In the genomic region with DNA sequence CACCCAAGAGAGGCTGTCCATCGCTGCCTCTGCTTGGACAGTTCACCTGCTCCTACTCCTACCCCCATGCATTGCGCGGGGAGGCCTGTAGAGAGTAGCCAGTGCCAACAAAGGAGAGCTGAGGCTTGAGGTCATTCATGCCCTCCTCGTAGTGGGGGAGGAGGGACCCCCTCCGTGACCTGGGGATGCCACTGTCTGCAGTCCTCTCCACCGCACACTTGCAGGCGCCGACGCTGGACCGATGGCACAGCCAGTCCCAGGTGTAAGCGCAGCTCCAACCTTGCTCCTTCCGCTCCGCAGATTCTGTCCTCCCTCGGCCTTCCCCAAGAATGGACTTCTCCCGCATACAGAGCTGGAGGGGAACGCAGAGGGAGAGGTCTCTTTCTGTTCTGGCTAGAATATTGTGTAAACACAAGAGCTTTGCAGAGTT, we compare ENCODE assay signal across 8 cellular contexts. TPM values are rescaled to one million over a fixed set of nuclear protein-coding genes. Genes with fewer than 3 reads are reported as not detected.
DNase-seq lines count a peak whose midpoint lies in the region; ATAC-seq and TF ChIP-seq lines count a peak whose summit lies in the region.

No MANE protein-coding gene starts in this region.

- peak overlapping the region; percentile 73 for H3K4me3 ChIP-seq in mesodermal cell (ENCODE audit: extremely low read depth, insufficient read depth, low read length, poor library complexity, severe bottlenecking)
- peak overlapping the region; percentile 64 to 94 for H3K4me3 ChIP-seq in uterus

- H3K4me3 Mint-ChIP-seq in natural killer cell = peak overlapping the region; percentile 35
- H3K4me3 Mint-ChIP-seq in natural killer cell treated with Interleukin-12 subunit alpha and Interleukin-12 subunit beta and Interleukin-15 and Interleukin-18, amount 100 ng/mL, for 72 hours = no peak overlapping the region

- H3K36me3 ChIP-seq in mesodermal cell (ENCODE audit: control insufficient read depth, insufficient read depth, low read length) (peaks cover 31% of the 10 kb centered on the region), uterus (no peaks in the 10 kb centered on the region)

- DNase-seq in natural killer cell (no peak), cerebellar cortex (ENCODE audit: low spot score) (peak; percentile 35), uterus (no peak), A172 (ENCODE audit: low spot score) (no peak), NCI-H69 (lab: John Stamatoyannopoulos, UW) (no peak)
- no peak for DNase-seq in natural killer cell treated with Interleukin-12 subunit alpha and Interleukin-12 subunit beta and Interleukin-15 and Interleukin-18, amount 100 ng/mL, for 72 hours (ENCODE audit: low spot score)
- no peak for DNase-seq in activated CD8-positive, alpha-beta memory T cell treated with anti-CD3 and anti-CD28 coated beads for 24 hours

- TF ChIP-seq CTCF in natural killer cell (IDR thresholded peaks at IDR 0.05) (no peak), uterus (IDR thresholded peaks at IDR 0.05) (no peak)

- H3K36me3 Mint-ChIP-seq in natural killer cell = no peaks in the 10 kb centered on the region
- no peaks in the 10 kb centered on the region for H3K36me3 Mint-ChIP-seq in natural killer cell treated with Interleukin-12 subunit alpha and Interleukin-12 subunit beta and Interleukin-15 and Interleukin-18, amount 100 ng/mL, for 72 hours

- 17 to 30% methylated on average over 10 to 11 of the region's 16 CpGs for WGBS in mesodermal cell (ENCODE audit: insufficient coverage in 2 of 2), 2 experiments

- peaks cover 33 to 46% of the 10 kb centered on the region in 2 donors for H3K27me3 Mint-ChIP-seq in natural killer cell (ENCODE audit: low read depth in 2 of 2)
- H3K27me3 Mint-ChIP-seq in natural killer cell treated with Interleukin-12 subunit alpha and Interleukin-12 subunit beta and Interleukin-15 and Interleukin-18, amount 100 ng/mL, for 72 hours = peaks cover 24 to 38% of the 10 kb centered on the region in 2 donors

- H3K27ac ChIP-seq in mesodermal cell (ENCODE audit: low read depth, low read length, severe bottlenecking) (no peak overlapping the region), uterus (peak overlapping the region; percentile 95 to 99)

- H3K9me3 Mint-ChIP-seq in natural killer cell = no peaks in the 10 kb centered on the region
- H3K9me3 Mint-ChIP-seq in natural killer cell treated with Interleukin-12 subunit alpha and Interleukin-12 subunit beta and Interleukin-15 and Interleukin-18, amount 100 ng/mL, for 72 hours = no peaks in the 10 kb centered on the region

- no peak for ATAC-seq in natural killer cell
- no peak for ATAC-seq in natural killer cell treated with Interleukin-12 subunit alpha and Interleukin-12 subunit beta and Interleukin-15 and Interleukin-18, amount 100 ng/mL, for 72 hours

- no peak overlapping the region for H3K27ac Mint-ChIP-seq in natural killer cell
- H3K27ac Mint-ChIP-seq in natural killer cell treated with Interleukin-12 subunit alpha and Interleukin-12 subunit beta and Interleukin-15 and Interleukin-18, amount 100 ng/mL, for 72 hours = no peak overlapping the region

- peaks cover 18% of the 10 kb centered on the region for H3K4me1 ChIP-seq in mesodermal cell (ENCODE audit: control insufficient read depth, insufficient read depth, low read length, poor library complexity, severe bottlenecking)
- peaks cover 0 to 10% of the 10 kb centered on the region in 2 donors for H3K4me1 ChIP-seq in uterus

- H3K9me3 ChIP-seq in mesodermal cell (ENCODE audit: control insufficient read depth, low read length) (no peaks in the 10 kb centered on the region), uterus (no peaks in the 10 kb centered on the region)

- intact Hi-C loops in natural killer cell (cut with micrococcal nuclease) (no loop called here), uterus (cut with DNase I; ENCODE audit: low total_unique reads) (no loop called here)

- no peaks in the 10 kb centered on the region for H3K27me3 ChIP-seq in uterus

- no peak for TF ChIP-seq POLR2A in uterus (IDR thresholded peaks at IDR 0.05)

- H3K4me1 Mint-ChIP-seq in natural killer cell = peaks cover 0 to 5% of the 10 kb centered on the region in 2 donors
- peaks cover 0 to 3% of the 10 kb centered on the region in 2 donors for H3K4me1 Mint-ChIP-seq in natural killer cell treated with Interleukin-12 subunit alpha and Interleukin-12 subunit beta and Interleukin-15 and Interleukin-18, amount 100 ng/mL, for 72 hours (ENCODE audit: low read depth in 2 of 2)

RNA-seq across cellular contexts. Expression of gene PHLDA3, which starts 0.7 kb away (rescaled TPM):
- total RNA-seq in natural killer cell (1 to 10 TPM in 2 of 3 donors, under 1 TPM in 1; 0.63 to 1.7 (median 1.1) TPM), uterus (10 to 100 TPM; 14.4 to 80.2 (median 43.7) TPM)
- 1 to 10 TPM; 2.7 to 3.3 TPM for total RNA-seq in natural killer cell treated with Interleukin-12 subunit alpha and Interleukin-12 subunit beta and Interleukin-15 and Interleukin-18, amount 100 ng/mL, for 72 hours
- 71.4 TPM for polyA plus RNA-seq in mesodermal cell (2013, experiment 1 of 2)
- 50.9 TPM for polyA plus RNA-seq in mesodermal cell (2013, experiment 2 of 2)
- 96.2 and 133 TPM in 2 replicates for total RNA-seq in A172 (2014; rRNA removed; shearing (Covaris generic))

RNA-seq across cellular contexts. Expression of gene CSRP1, which starts 37.3 kb away (rescaled TPM):
- total RNA-seq in natural killer cell (10 to 100 TPM; 36.9 to 48.4 (median 44.1) TPM), uterus (1,000 to 10,000 TPM in 3 of 4 donors, 100 to 1,000 TPM in 1; 913 to 2,516 (median 1,349) TPM)
- 10 to 100 TPM; 41.6 to 57.8 TPM for total RNA-seq in natural killer cell treated with Interleukin-12 subunit alpha and Interleukin-12 subunit beta and Interleukin-15 and Interleukin-18, amount 100 ng/mL, for 72 hours
- 73.2 TPM for polyA plus RNA-seq in mesodermal cell (2013, experiment 1 of 2)
- polyA plus RNA-seq in mesodermal cell (2013, experiment 2 of 2) = 56.8 TPM
- 573 and 611 TPM in 2 replicates for total RNA-seq in A172 (2014; rRNA removed; shearing (Covaris generic))

RNA-seq across cellular contexts. Expression of gene TNNI1, which starts 48.1 kb away (rescaled TPM):
- total RNA-seq in natural killer cell (under 1 TPM in 1 of 3 donors, not detected in 2; 0.08 TPM), uterus (1 to 10 TPM in 1 of 4 donors, under 1 TPM in 1, not detected in 2; 0.30 to 3.9 TPM)
- not detected for total RNA-seq in natural killer cell treated with Interleukin-12 subunit alpha and Interleukin-12 subunit beta and Interleukin-15 and Interleukin-18, amount 100 ng/mL, for 72 hours
- 19.4 TPM for polyA plus RNA-seq in mesodermal cell (2013, experiment 1 of 2)
- 25.0 TPM for polyA plus RNA-seq in mesodermal cell (2013, experiment 2 of 2)
- not detected in 2 replicates for total RNA-seq in A172 (2014; rRNA removed; shearing (Covaris generic))
